Comparison of ENCODE assay signal across 14 cellular contexts in genomic region chr10:124737708-124738107, GRCh38. TPM values are rescaled to one million over a fixed set of nuclear protein-coding genes. Genes with fewer than 3 reads are reported as not detected.
DNase-seq lines count a peak whose midpoint lies in the region; ATAC-seq and TF ChIP-seq lines count a peak whose summit lies in the region.
"Had no signal": no experiment of that assay in that cellular context is flagged by ENCODE, and none has a peak within 500 bp of the region (broad histone marks: within the 10 kb centered on the region; RNA-seq: fewer than 3 reads in every experiment).

No MANE protein-coding gene starts in this region.

- H3K27ac ChIP-seq in C4-2B (peak overlapping the region; percentile 73), SU-DHL-6 (ENCODE audit: low read depth, low read length) (peak overlapping the region; percentile 97), gastroesophageal sphincter (peak overlapping the region in 3 of 4 donors; percentile 90 to 93 (median 92)), skeletal muscle tissue (ENCODE audit: low read depth, low read length) (peak overlapping the region; percentile 69)

- peak overlapping the region; percentile 95 for H3K4me2 ChIP-seq in SU-DHL-6 (ENCODE audit: low read depth, low read length, poor library complexity, severe bottlenecking)

- no peak for ATAC-seq in gastroesophageal sphincter
- ATAC-seq: left lobe of liver had no signal

- H3K9me2 ChIP-seq in SU-DHL-6 (replicated peaks; ENCODE audit: insufficient read depth, low read length), result no peaks in the 10 kb centered on the region

- H4K20me1 ChIP-seq in SU-DHL-6 (ENCODE audit: low read depth, low read length), result peaks cover 4% of the 10 kb centered on the region; the same call in 1 of the 2 replicates

- H3K4me1 ChIP-seq in gastroesophageal sphincter (peaks cover 34 to 100% (median 96%) of the 10 kb centered on the region in 3 donors), skeletal muscle tissue (ENCODE audit: control insufficient read depth in 3 of 3, insufficient read depth in 3 of 3, low read length in 3 of 3) (peaks cover 98 to 99% (median 99%) of the 10 kb centered on the region in 3 donors)

- no peak for TF ChIP-seq POLR2A in gastroesophageal sphincter (IDR thresholded peaks at IDR 0.05)

- DNase-seq in GOT3 (lab: John Stamatoyannopoulos, UW) (no peak), NCI-H82 treated with DMSO at 0.1 percent for 48 hours (lab: John Stamatoyannopoulos, UW; ENCODE audit: unreplicated experiment) (no peak), NCI-H2196 (lab: John Stamatoyannopoulos, UW; ENCODE audit: unreplicated experiment) (no peak)
- no peak for DNase-seq in activated CD4-positive, alpha-beta T cell treated with anti-CD3 and anti-CD28 coated beads for 4 hours
- DNase-seq: activated CD4-positive, alpha-beta T cell treated with anti-CD3 and anti-CD28 coated beads, Interleukin-2, amount 50 U/mL, for 48 hours; activated naive CD4-positive, alpha-beta T cell treated with anti-CD3 and anti-CD28 coated beads, Interleukin-2, amount 10 ng/mL, durations not matched to agents 7 days and 5 days; AML-193; cortex of kidney; NCI-H1105 treated with DMSO at 0.1 percent for 48 hours had no signal

- H3K9ac ChIP-seq in SU-DHL-6 (ENCODE audit: low read length), result peak overlapping the region; percentile 98
- peak overlapping the region; percentile 2 to 83 (median 18) for H3K9ac ChIP-seq in skeletal muscle tissue (ENCODE audit: low read depth in 1 of 3, low read length in 3 of 3)

- 60% methylated on average over 1 of the region's 2 CpGs; no CpG with 5 or more reads in 1 of the 2 donors for WGBS in gastroesophageal sphincter (ENCODE audit: low coverage in 1 of 2), 2 donors

- TF ChIP-seq CTCF in C4-2B (conservative IDR thresholded peaks at IDR 0.05) (no peak), SU-DHL-6 (IDR thresholded peaks at IDR 0.05; ENCODE audit: insufficient read depth, low read length, poor library complexity, severe bottlenecking) (no peak), gastroesophageal sphincter (IDR thresholded peaks at IDR 0.05) (no peak)

- H2AFZ ChIP-seq in SU-DHL-6 (ENCODE audit: low read depth, low read length, severe bottlenecking), result no peak overlapping the region

- H3K9me3 ChIP-seq in SU-DHL-6 (ENCODE audit: insufficient read depth, low read length) (no peaks in the 10 kb centered on the region), gastroesophageal sphincter (no peaks in the 10 kb centered on the region), skeletal muscle tissue (ENCODE audit: control insufficient read depth in 3 of 3, low read length in 3 of 3) (no peaks in the 10 kb centered on the region)

- peaks cover 39% of the 10 kb centered on the region for H3F3A ChIP-seq in SU-DHL-6 (ENCODE audit: insufficient read depth)

- H3K79me2 ChIP-seq in SU-DHL-6 (ENCODE audit: insufficient read depth, low read length), result peaks cover 100% of the 10 kb centered on the region

- H3K4me3 ChIP-seq in SU-DHL-6 (ENCODE audit: insufficient read depth, low read length, poor library complexity, severe bottlenecking) (peak overlapping the region; percentile 26), gastroesophageal sphincter (no peak overlapping the region), skeletal muscle tissue (ENCODE audit: low read length in 3 of 3) (no peak overlapping the region)

- H3K36me3 ChIP-seq in SU-DHL-6 (ENCODE audit: low read length), result no peaks in the 10 kb centered on the region
- no peaks in the 10 kb centered on the region for H3K36me3 ChIP-seq in gastroesophageal sphincter
- H3K36me3 ChIP-seq in skeletal muscle tissue (ENCODE audit: control insufficient read depth in 3 of 3, insufficient read depth in 3 of 3, low read length in 3 of 3), result peaks cover 0 to 3% (median 0%) of the 10 kb centered on the region in 3 donors

- H3K27me3 ChIP-seq in SU-DHL-6 (ENCODE audit: low read length), result no peaks in the 10 kb centered on the region
- H3K27me3 ChIP-seq in gastroesophageal sphincter, result no peaks in the 10 kb centered on the region
- no peaks in the 10 kb centered on the region for H3K27me3 ChIP-seq in skeletal muscle tissue (ENCODE audit: control insufficient read depth in 3 of 3, insufficient read depth in 3 of 3, low read length in 3 of 3)

- TF ChIP-seq EP300 in gastroesophageal sphincter (IDR thresholded peaks at IDR 0.05), result no peak

RNA-seq across cellular contexts. Expression of gene FAM53B, which starts 6.5 kb away (rescaled TPM):
- total RNA-seq in gastroesophageal sphincter (10 to 100 TPM; 24.5 to 33.0 (median 30.2) TPM), skeletal muscle tissue (32.4 TPM)

RNA-seq across cellular contexts. Expression of gene EEF1AKMT2, which starts 54.0 kb away (rescaled TPM):
- total RNA-seq in gastroesophageal sphincter, result 10 to 100 TPM in 3 of 4 donors, 1 to 10 TPM in 1; 9.1 to 18.6 (median 10.5) TPM
- 14.1 TPM for total RNA-seq in skeletal muscle tissue
